In the genomic region with DNA sequence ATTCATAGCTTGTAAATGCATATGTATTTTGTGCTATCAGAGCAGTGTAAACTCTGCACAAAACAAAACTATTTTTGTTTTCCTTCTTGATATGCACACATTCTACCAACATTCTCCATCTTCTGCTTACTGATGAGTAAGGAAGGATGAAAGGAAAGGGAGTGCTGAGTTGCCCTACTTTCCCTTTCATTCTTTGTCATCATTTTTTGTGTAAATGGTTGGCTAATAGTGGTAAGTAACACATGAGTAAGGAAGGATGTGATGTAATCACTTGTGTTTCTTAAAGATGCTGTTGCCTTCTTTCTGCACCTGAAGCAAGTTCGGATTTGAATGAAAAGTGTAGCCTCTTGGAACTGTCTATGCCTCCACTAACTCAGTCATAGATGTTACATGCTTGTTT, we compare ENCODE assay signal across 8 cellular contexts.
DNase-seq lines count a peak whose midpoint lies in the region; ATAC-seq and TF ChIP-seq lines count a peak whose summit lies in the region.

No MANE protein-coding gene starts in this region.

- DNase-seq in NOMO-1 treated with dmso at 0.1 percent for 144 hours (lab: John Stamatoyannopoulos, UW; ENCODE audit: unreplicated experiment): peak; percentile 32
- peak; percentile 79 for DNase-seq in fibroblast of peridontal ligament (ENCODE audit: extremely low read depth)
- no peak for DNase-seq in activated effector memory CD4-positive, alpha-beta T cell treated with anti-CD3 and anti-CD28 coated beads, Interleukin-2, amount 50 U/mL, for 16 hours
- DNase-seq in KG1 (lab: John Stamatoyannopoulos, UW): no peak

- peak overlapping the region; percentile 38 for H3K4me2 ChIP-seq in DOHH2 (ENCODE audit: low read length)

- no peaks in the 10 kb centered on the region for H3K9me2 ChIP-seq in DOHH2 (replicated peaks; ENCODE audit: control insufficient read depth, low read length)

- no peaks in the 10 kb centered on the region for H3K27me3 ChIP-seq in DOHH2 (ENCODE audit: control insufficient read depth, low read length)

- no peak overlapping the region for H3K27ac ChIP-seq in DOHH2 (ENCODE audit: low read depth, low read length)

- no peaks in the 10 kb centered on the region for H4K20me1 ChIP-seq in DOHH2 (ENCODE audit: control insufficient read depth, insufficient read depth, low read depth, low read length)

- H3K79me2 ChIP-seq in DOHH2 (ENCODE audit: control insufficient read depth, low read length): peaks cover 70% of the 10 kb centered on the region

- H3K4me3 ChIP-seq in DOHH2 (ENCODE audit: low read length): 0 out of 2 replicates have a peak overlapping the region, but pooled peaks have one; percentile 5

- peaks cover 33% of the 10 kb centered on the region for H3K4me1 ChIP-seq in DOHH2 (ENCODE audit: control insufficient read depth, low read length)

- TF ChIP-seq CTCF in DOHH2 (IDR thresholded peaks at IDR 0.05; ENCODE audit: low read depth, low read length, poor library complexity, severe bottlenecking): no peak

- peaks cover 26% of the 10 kb centered on the region for H3K36me3 ChIP-seq in DOHH2 (ENCODE audit: control insufficient read depth, low read length)

- no peaks in the 10 kb centered on the region for H3K9me3 ChIP-seq in DOHH2 (ENCODE audit: control insufficient read depth, insufficient read depth, low read length)

- H3F3A ChIP-seq in DOHH2 (ENCODE audit: control insufficient read depth, insufficient read depth): no peaks in the 10 kb centered on the region

- ATAC-seq in GM21717 (IDR thresholded peaks at IDR 0.05; ENCODE audit: unreplicated experiment) (peak; percentile 29), GM18511 (IDR thresholded peaks at IDR 0.05; ENCODE audit: unreplicated experiment) (no peak), HG03139 (IDR thresholded peaks at IDR 0.05; ENCODE audit: unreplicated experiment) (no peak)

Comparison
In these comparisons a context has a peak if more than half of its experiments do, and no peak if none do; other contexts are left out.
1. DNase-seq: peak in NOMO-1 treated with dmso at 0.1 percent for 144 hours (single experiment) and fibroblast of peridontal ligament (single experiment); none in activated effector memory CD4-positive, alpha-beta T cell treated with anti-CD3 and anti-CD28 coated beads, Interleukin-2, amount 50 U/mL, for 16 hours (single experiment) and KG1 (single experiment).